In the genomic region with DNA sequence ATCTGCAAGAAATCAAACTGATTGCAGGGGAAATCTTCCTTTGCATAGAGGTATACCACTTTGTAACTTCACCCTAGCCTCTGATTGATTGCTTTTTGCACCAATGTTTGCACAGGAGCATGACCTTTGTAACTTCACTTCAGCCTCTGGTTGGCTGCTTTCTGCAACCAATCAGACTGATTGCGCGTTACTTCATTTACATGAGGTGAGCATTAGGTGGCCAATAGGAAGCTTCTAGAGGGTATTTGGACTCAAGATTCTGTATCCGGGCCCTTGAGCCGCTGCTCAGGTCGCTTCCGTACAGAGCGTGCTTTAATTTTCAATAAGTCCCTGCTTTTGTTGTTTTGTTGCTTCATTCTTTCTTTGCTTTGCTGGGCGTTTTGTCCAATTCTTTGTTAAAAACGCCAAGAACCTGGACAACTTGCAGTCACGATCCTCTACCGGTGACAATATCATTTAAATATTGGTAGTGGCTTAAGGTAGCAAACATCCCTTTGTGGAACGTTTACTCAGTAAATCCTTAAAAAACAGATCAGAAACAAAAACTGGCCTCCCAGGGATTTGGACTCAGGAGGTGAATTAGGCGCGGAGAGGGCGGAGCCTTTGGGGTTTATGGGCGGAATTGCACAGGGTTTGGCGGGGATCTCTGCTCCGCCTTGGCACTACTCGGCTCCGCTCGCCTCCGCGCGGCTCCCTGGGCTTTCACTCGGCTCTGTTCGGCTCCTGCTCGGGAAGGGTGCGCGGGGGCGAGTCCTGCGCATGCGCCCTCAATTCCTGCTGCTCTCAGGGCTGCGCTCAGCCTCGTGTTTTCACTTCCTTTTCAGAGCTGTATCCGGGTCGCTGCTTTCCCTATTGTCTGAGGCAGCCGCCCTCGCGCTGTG, we compare ENCODE assay signal across 8 cellular contexts. TPM values are rescaled to one million over a fixed set of nuclear protein-coding genes. Genes with fewer than 3 reads are reported as not detected.
DNase-seq lines count a peak whose midpoint lies in the region; ATAC-seq and TF ChIP-seq lines count a peak whose summit lies in the region.

A gene with protein sequence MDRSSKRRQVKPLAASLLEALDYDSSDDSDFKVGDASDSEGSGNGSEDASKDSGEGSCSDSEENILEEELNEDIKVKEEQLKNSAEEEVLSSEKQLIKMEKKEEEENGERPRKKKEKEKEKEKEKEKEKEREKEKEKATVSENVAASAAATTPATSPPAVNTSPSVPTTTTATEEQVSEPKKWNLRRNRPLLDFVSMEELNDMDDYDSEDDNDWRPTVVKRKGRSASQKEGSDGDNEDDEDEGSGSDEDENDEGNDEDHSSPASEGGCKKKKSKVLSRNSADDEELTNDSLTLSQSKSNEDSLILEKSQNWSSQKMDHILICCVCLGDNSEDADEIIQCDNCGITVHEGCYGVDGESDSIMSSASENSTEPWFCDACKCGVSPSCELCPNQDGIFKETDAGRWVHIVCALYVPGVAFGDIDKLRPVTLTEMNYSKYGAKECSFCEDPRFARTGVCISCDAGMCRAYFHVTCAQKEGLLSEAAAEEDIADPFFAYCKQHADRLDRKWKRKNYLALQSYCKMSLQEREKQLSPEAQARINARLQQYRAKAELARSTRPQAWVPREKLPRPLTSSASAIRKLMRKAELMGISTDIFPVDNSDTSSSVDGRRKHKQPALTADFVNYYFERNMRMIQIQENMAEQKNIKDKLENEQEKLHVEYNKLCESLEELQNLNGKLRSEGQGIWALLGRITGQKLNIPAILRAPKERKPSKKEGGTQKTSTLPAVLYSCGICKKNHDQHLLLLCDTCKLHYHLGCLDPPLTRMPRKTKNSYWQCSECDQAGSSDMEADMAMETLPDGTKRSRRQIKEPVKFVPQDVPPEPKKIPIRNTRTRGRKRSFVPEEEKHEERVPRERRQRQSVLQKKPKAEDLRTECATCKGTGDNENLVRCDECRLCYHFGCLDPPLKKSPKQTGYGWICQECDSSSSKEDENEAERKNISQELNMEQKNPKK (plus strand): TSS at position 812 of the 881 bp plus-strand sequence. CDS start 452 bp downstream, outside the sequence.

- peak within 1 kb of the TSS; percentile 93 for H3K4me3 ChIP-seq in CD8-positive, alpha-beta memory T cell (ENCODE audit: low read length)
- H3K4me3 ChIP-seq in lung, result peak within 1 kb of the TSS; percentile 69

- CTCF ChIA-PET in CD8-positive, alpha-beta memory T cell (lab: Charles Lee), result interaction anchor here (1.0 kb wide), 1 partner anchor 32 kb away, joined by 4 read pairs; no protein-coding TSS in a partner anchor

- peaks cover 18% of the 10 kb centered on the region for H3K4me1 ChIP-seq in CD8-positive, alpha-beta memory T cell (ENCODE audit: insufficient read depth, low read length)
- peaks cover 2 to 4% of the 10 kb centered on the region in 2 donors for H3K4me1 ChIP-seq in lung (ENCODE audit: control insufficient read depth in 2 of 2, insufficient read depth in 2 of 2, low read length in 2 of 2)

- peak within 1 kb of the TSS; percentile 89 to 98 (median 95) for H3K4me3 Mint-ChIP-seq in CD8-positive, alpha-beta memory T cell

- peak within 1 kb of the TSS; percentile 86 to 99 (median 96) for H3K27ac Mint-ChIP-seq in CD8-positive, alpha-beta memory T cell

- H3K9me3 Mint-ChIP-seq in CD8-positive, alpha-beta memory T cell, result no peaks in the 10 kb centered on the region

- peaks cover 0 to 28% (median 9%) of the 10 kb centered on the region in 3 donors for H3K36me3 Mint-ChIP-seq in CD8-positive, alpha-beta memory T cell

- peak; percentile 98 for ATAC-seq in GM19468 (IDR thresholded peaks at IDR 0.05; ENCODE audit: extremely low read depth, unreplicated experiment)
- peak; percentile 98 for ATAC-seq in lung (ENCODE audit: insufficient read depth, low FRiP score)

- peak within 1 kb of the TSS; percentile 66 for H3K27ac ChIP-seq in CD8-positive, alpha-beta memory T cell (ENCODE audit: low read depth, low read length)
- peak within 1 kb of the TSS; percentile 21 to 94 for H3K27ac ChIP-seq in lung (ENCODE audit: low read depth in 1 of 2, low read length in 1 of 2)

- POLR2A ChIA-PET in CD8-positive, alpha-beta memory T cell (lab: Charles Lee), result interaction anchor here (0.7 to 3.1 kb wide), 2 partner anchors 28 to 33 kb away, joined by 3 to 45 read pairs; a partner anchor contains a TSS

- H3K27me3 Mint-ChIP-seq in CD8-positive, alpha-beta memory T cell, result peaks cover 15 to 17% of the 10 kb centered on the region in 2 donors

- H3K4me1 Mint-ChIP-seq in CD8-positive, alpha-beta memory T cell, result peaks cover 27 to 54% (median 49%) of the 10 kb centered on the region in 3 donors

- no peaks in the 10 kb centered on the region for H3K36me3 ChIP-seq in CD8-positive, alpha-beta memory T cell (ENCODE audit: insufficient read depth, low read length)
- H3K36me3 ChIP-seq in lung (ENCODE audit: control insufficient read depth in 2 of 2, insufficient read depth in 2 of 2, low read length in 2 of 2), result no peaks in the 10 kb centered on the region

- DNase-seq in CD8-positive, alpha-beta memory T cell, result peak; percentile 90 to 97 (median 95)
- DNase-seq in HS-5 (ENCODE audit: low read depth) (peak; percentile 99), lung (ENCODE audit: low spot score) (peak; percentile 96)
- peak; percentile 87 for DNase-seq in NK-92 treated with Interleukin-12 subunit alpha and Interleukin-12 subunit beta, amount 100 ng/mL, for 24 hours (lab: John Stamatoyannopoulos, UW)
- peak; percentile 95 for DNase-seq in activated CD8-positive, alpha-beta memory T cell treated with anti-CD3 and anti-CD28 coated beads for 24 hours
- peak; percentile 91 for DNase-seq in effector CD4-positive, alpha-beta T cell
- peak; percentile 87 to 93 (median 92) for DNase-seq in stimulated activated CD4-positive, alpha-beta T cell treated with anti-CD3 and anti-CD28 coated beads, TNF-alpha, amount 100 ng/mL, for 4 hours (ENCODE audit: low read depth in 3 of 3)

- no peaks in the 10 kb centered on the region for H3K9me3 ChIP-seq in CD8-positive, alpha-beta memory T cell (ENCODE audit: low read length)
- no peaks in the 10 kb centered on the region for H3K9me3 ChIP-seq in lung (ENCODE audit: control insufficient read depth in 2 of 2, insufficient read depth in 1 of 2, low read length in 1 of 2)

- no peaks in the 10 kb centered on the region for H3K27me3 ChIP-seq in CD8-positive, alpha-beta memory T cell (ENCODE audit: insufficient read depth, low read length, poor library complexity, severe bottlenecking)
- no peaks in the 10 kb centered on the region for H3K27me3 ChIP-seq in lung (ENCODE audit: control insufficient read depth, insufficient read depth)

- TF ChIP-seq CTCF in lung (IDR thresholded peaks at IDR 0.05; ENCODE audit: control extremely low read depth, extremely low read depth), result no peak

- WGBS in lung, 2 donors, result 18 to 19% methylated on average over 39 of the region's 39 CpGs

RNA-seq across cellular contexts. Expression of the gene that starts here (rescaled TPM):
- 10 to 100 TPM; 35.8 to 38.7 TPM for total RNA-seq in CD8-positive, alpha-beta memory T cell
- 12.7 TPM for polyA plus RNA-seq in CD8-positive, alpha-beta memory T cell
- 10 to 100 TPM; 27.9 to 89.5 TPM for total RNA-seq in lung
- 10 to 100 TPM; 12.9 to 21.4 TPM for polyA plus RNA-seq in lung

Comparison
In these comparisons a context has a peak if more than half of its experiments do, and no peak if none do; other contexts are left out.
1. Peak in every context shown above with its lines: DNase-seq, ATAC-seq, H3K4me3 ChIP-seq and H3K27ac ChIP-seq.